ENCODE assay signal across 20 cellular contexts in the genomic region with DNA sequence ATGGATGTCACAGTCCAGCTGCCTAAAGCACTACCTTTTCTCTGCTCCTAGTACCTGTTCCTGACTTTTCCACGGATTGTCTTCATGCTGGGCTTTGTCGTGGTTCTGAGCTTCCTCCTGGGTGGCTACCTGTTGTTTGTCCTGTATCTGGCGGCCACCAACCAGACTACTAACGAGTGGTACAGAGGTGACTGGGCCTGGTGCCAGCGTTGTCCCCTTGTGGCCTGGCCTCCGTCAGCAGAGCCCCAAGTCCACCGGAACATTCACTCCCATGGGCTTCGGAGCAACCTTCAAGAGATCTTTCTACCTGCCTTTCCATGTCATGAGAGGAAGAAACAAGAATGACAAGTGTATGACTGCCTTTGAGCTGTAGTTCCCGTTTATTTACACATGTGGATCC. TPM values are rescaled to one million over a fixed set of nuclear protein-coding genes. Genes with fewer than 3 reads are reported as not detected.
DNase-seq lines count a peak whose midpoint lies in the region; ATAC-seq and TF ChIP-seq lines count a peak whose summit lies in the region.
"Had no signal": no experiment of that assay in that cellular context is flagged by ENCODE, and none has a peak within 500 bp of the region (broad histone marks: within the 10 kb centered on the region; RNA-seq: fewer than 3 reads in every experiment).

No MANE protein-coding gene starts in this region.

- no peak overlapping the region for H2BK120ac ChIP-seq in H9 (ENCODE audit: low read depth, low read length, poor library complexity, severe bottlenecking)

- no peaks in the 10 kb centered on the region for H3K9me3 Mint-ChIP-seq in T-helper 2 cell treated with Interferon-gamma antibody and Interleukin-4, amounts not matched to agents 5 μg/mL and 100 μg/mL, for 36 hours
- H3K9me3 Mint-ChIP-seq in H9, result no peaks in the 10 kb centered on the region
- no peaks in the 10 kb centered on the region for H3K9me3 Mint-ChIP-seq in activated naive CD8-positive, alpha-beta T cell treated with anti-CD3 and anti-CD28 coated beads, Interleukin-2, amount 50 U/mL, for 24 hours
- H3K9me3 Mint-ChIP-seq in nephron progenitor cell, result no peaks in the 10 kb centered on the region

- no peak overlapping the region for H2BK5ac ChIP-seq in H9 (ENCODE audit: insufficient read length, low read length)

- peaks cover 6% of the 10 kb centered on the region for H3K23me2 ChIP-seq in H9 (ENCODE audit: insufficient read length, low read depth, low read length, poor library complexity, severe bottlenecking)

- H3K9me3 ChIP-seq in H9 (ENCODE audit: control insufficient read depth, low read depth, low read length), result no peaks in the 10 kb centered on the region
- H3K9me3 ChIP-seq: gastroesophageal sphincter, tibial artery had no signal

- H3K27ac Mint-ChIP-seq in T-helper 2 cell treated with Interferon-gamma antibody and Interleukin-4, amounts not matched to agents 5 μg/mL and 100 μg/mL, for 36 hours, result peak overlapping the region; percentile 43
- H3K27ac Mint-ChIP-seq in H9, result peak overlapping the region in 1 of 3 experiments; percentile 75; a peak in 2 of 7 replicates
- H3K27ac Mint-ChIP-seq in activated naive CD8-positive, alpha-beta T cell treated with anti-CD3 and anti-CD28 coated beads, Interleukin-2, amount 50 U/mL, for 24 hours, result peak overlapping the region; percentile 37
- H3K27ac Mint-ChIP-seq in nephron progenitor cell, result no peak overlapping the region

- H4K8ac ChIP-seq in H9 (replicated peaks; ENCODE audit: insufficient read length, low read depth, low read length), result no peak overlapping the region

- no peak for ATAC-seq in activated naive CD8-positive, alpha-beta T cell treated with anti-CD3 and anti-CD28 coated beads, Interleukin-2, amount 50 U/mL, for 24 hours
- no peak for ATAC-seq in HG03432 (IDR thresholded peaks at IDR 0.05; ENCODE audit: unreplicated experiment)
- ATAC-seq: gastroesophageal sphincter had no signal

- no peak overlapping the region for H3T11ph ChIP-seq in H9 (ENCODE audit: low read length)

- no peak overlapping the region for H3K4ac ChIP-seq in H9 (ENCODE audit: low read depth, low read length)

- H3K9ac ChIP-seq in H9 (ENCODE audit: extremely low read depth, insufficient read length, low read length), result no peak overlapping the region

- DNase-seq in T-helper 2 cell treated with Interferon-gamma antibody and Interleukin-4, amounts not matched to agents 5 μg/mL and 100 μg/mL, for 36 hours (ENCODE audit: low spot score), result no peak
- DNase-seq in T-helper 2 cell (no peak), H9 (no peak), nephron progenitor cell (no peak), dermis blood vessel endothelial cell (no peak), KG1 (lab: John Stamatoyannopoulos, UW) (no peak)
- no peak for DNase-seq in activated naive CD8-positive, alpha-beta T cell treated with anti-CD3 and anti-CD28 coated beads, Interleukin-2, amount 50 U/mL, for 24 hours
- DNase-seq: activated CD8-positive, alpha-beta memory T cell treated with anti-CD3 and anti-CD28 coated beads for 24 hours; activated gamma-delta T cell treated with Interleukin-2 at 50 U/mL for 16 hours; brain microvascular endothelial cell; DMS79; dorsolateral prefrontal cortex; NCI-H1436 treated with DMSO at 0.1 percent for 48 hours; NCI-H226; stimulated activated CD4-positive, alpha-beta T cell treated with anti-CD3 and anti-CD28 coated beads, Interleukin-12 subunit alpha, Interleukin-12 subunit beta, amount 100 ng/mL, for 4 hours; tibial artery had no signal

- H3K36me3 Mint-ChIP-seq in T-helper 2 cell treated with Interferon-gamma antibody and Interleukin-4, amounts not matched to agents 5 μg/mL and 100 μg/mL, for 36 hours (ENCODE audit: low read depth), result peaks cover 36% of the 10 kb centered on the region
- H3K36me3 Mint-ChIP-seq in H9 (ENCODE audit: insufficient read depth in 1 of 3, low read depth in 3 of 3) (peaks cover 24 to 73% (median 62%) of the 10 kb centered on the region in 3 experiments), nephron progenitor cell (ENCODE audit: low read depth) (peaks cover 53% of the 10 kb centered on the region)
- H3K36me3 Mint-ChIP-seq in activated naive CD8-positive, alpha-beta T cell treated with anti-CD3 and anti-CD28 coated beads, Interleukin-2, amount 50 U/mL, for 24 hours (ENCODE audit: low read depth), result peaks cover 38% of the 10 kb centered on the region

- H4K5ac ChIP-seq in H9 (ENCODE audit: insufficient read length, low read depth, low read length), result no peak overlapping the region

- H3K79me2 ChIP-seq in H9 (ENCODE audit: insufficient read depth, low read length), result no peaks in the 10 kb centered on the region

- no peak overlapping the region for H3K56ac ChIP-seq in H9 (ENCODE audit: insufficient read length, low read depth, low read length)

- H3K14ac ChIP-seq in H9 (ENCODE audit: insufficient read depth, low read length), result no peak overlapping the region

- H2AFZ ChIP-seq in H9 (ENCODE audit: low read length), result no peak overlapping the region

- H3K79me1 ChIP-seq in H9 (ENCODE audit: insufficient read depth, low read depth, low read length, poor library complexity, severe bottlenecking), result no peaks in the 10 kb centered on the region

- no peak overlapping the region for H2BK15ac ChIP-seq in H9 (ENCODE audit: low read depth, low read length)

- H3K23ac ChIP-seq in H9 (ENCODE audit: insufficient read length, low read depth, low read length), result no peak overlapping the region

- H2BK20ac ChIP-seq in H9 (ENCODE audit: low read depth, low read length, poor library complexity, severe bottlenecking), result no peak overlapping the region

- H3K4me1 ChIP-seq in H9 (ENCODE audit: insufficient read depth, low read length), result no peaks in the 10 kb centered on the region

- no peaks in the 10 kb centered on the region for H3K27me3 Mint-ChIP-seq in T-helper 2 cell treated with Interferon-gamma antibody and Interleukin-4, amounts not matched to agents 5 μg/mL and 100 μg/mL, for 36 hours (ENCODE audit: low read depth)
- H3K27me3 Mint-ChIP-seq in H9 (ENCODE audit: low read depth), result no peaks in the 10 kb centered on the region
- H3K27me3 Mint-ChIP-seq in activated naive CD8-positive, alpha-beta T cell treated with anti-CD3 and anti-CD28 coated beads, Interleukin-2, amount 50 U/mL, for 24 hours, result no peaks in the 10 kb centered on the region
- H3K27me3 Mint-ChIP-seq in nephron progenitor cell (ENCODE audit: low read depth, poor library complexity), result no peaks in the 10 kb centered on the region

- no peak overlapping the region for H3K27ac ChIP-seq in H9 (ENCODE audit: insufficient read length, low read depth, low read length)
- H3K27ac ChIP-seq: brain microvascular endothelial cell had no signal

- H3K18ac ChIP-seq in H9 (ENCODE audit: insufficient read length, low read depth, low read length), result no peak overlapping the region

- no peak overlapping the region for H4K91ac ChIP-seq in H9 (ENCODE audit: insufficient read length, low read depth, low read length)

- H3K4me3 Mint-ChIP-seq in T-helper 2 cell treated with Interferon-gamma antibody and Interleukin-4, amounts not matched to agents 5 μg/mL and 100 μg/mL, for 36 hours, result peak overlapping the region; percentile 54
- H3K4me3 Mint-ChIP-seq in H9 (peak overlapping the region; percentile 5 to 62; a peak in 2 of 5 replicates), nephron progenitor cell (peak overlapping the region; percentile 78)
- peak overlapping the region; percentile 45 for H3K4me3 Mint-ChIP-seq in activated naive CD8-positive, alpha-beta T cell treated with anti-CD3 and anti-CD28 coated beads, Interleukin-2, amount 50 U/mL, for 24 hours

- no peaks in the 10 kb centered on the region for H3K27me3 ChIP-seq in H9 (ENCODE audit: insufficient read depth, low read length)
- H3K27me3 ChIP-seq: BLaER1 treated with 17β-estradiol and CSF1 and Interleukin-3, amounts not matched to agents 10 nM and 100 nM; brain microvascular endothelial cell; dorsolateral prefrontal cortex; gastroesophageal sphincter; tibial artery had no signal

- no CpG with 5 or more reads among the region's 9 CpGs for WGBS in H9 (ENCODE audit: extremely low coverage, insufficient read length, low lambda C conversion rate)

- H4K20me1 ChIP-seq in H9 (ENCODE audit: control insufficient read depth, insufficient read depth, insufficient read length), result no peaks in the 10 kb centered on the region

- no peak overlapping the region for H2BK12ac ChIP-seq in H9 (ENCODE audit: insufficient read length, low read depth, low read length)

- TF ChIP-seq CTCF in H9 (conservative IDR thresholded peaks at IDR 0.05), result no peak
- no peak for TF ChIP-seq CTCF in nephron progenitor cell (IDR thresholded peaks at IDR 0.05)

- H3K4me1 Mint-ChIP-seq in T-helper 2 cell treated with Interferon-gamma antibody and Interleukin-4, amounts not matched to agents 5 μg/mL and 100 μg/mL, for 36 hours (ENCODE audit: low read depth), result peaks cover 7% of the 10 kb centered on the region
- peaks cover 9 to 10% of the 10 kb centered on the region in 2 experiments for H3K4me1 Mint-ChIP-seq in H9
- H3K4me1 Mint-ChIP-seq in activated naive CD8-positive, alpha-beta T cell treated with anti-CD3 and anti-CD28 coated beads, Interleukin-2, amount 50 U/mL, for 24 hours, result peaks cover 14% of the 10 kb centered on the region
- peaks cover 18% of the 10 kb centered on the region for H3K4me1 Mint-ChIP-seq in nephron progenitor cell

- no peak overlapping the region for H3K4me2 ChIP-seq in H9 (ENCODE audit: insufficient read depth, insufficient read length, low read length)

- H2AK5ac ChIP-seq in H9 (ENCODE audit: insufficient read length, low read length), result no peak overlapping the region

RNA-seq across cellular contexts. Expression of a gene that starts 1.3 kb away (rescaled TPM):
- total RNA-seq in H9 (2021) (41.9 and 42.9 TPM in 2 replicates), dermis blood vessel endothelial cell (13.1 and 14.5 TPM in 2 replicates)

RNA-seq across cellular contexts. Expression of a gene that starts 11.3 kb away (rescaled TPM):
- total RNA-seq in H9 (2021), result 58.9 and 62.0 TPM in 2 replicates
- 37.1 and 49.2 TPM in 2 replicates for total RNA-seq in dermis blood vessel endothelial cell

RNA-seq across cellular contexts. Expression of a gene that starts 26.8 kb away (rescaled TPM):
- 9.3 and 9.6 TPM in 2 replicates for total RNA-seq in H9 (2021)
- total RNA-seq in dermis blood vessel endothelial cell, result 0.93 and 1.0 TPM in 2 replicates

RNA-seq across cellular contexts. Expression of a gene that starts 37.3 kb away (rescaled TPM):
- total RNA-seq in H9 (2021), result 1.7 TPM in 2 replicates
- total RNA-seq in dermis blood vessel endothelial cell, result 0.05 TPM in 1 of 2 replicates, not detected in the other
- total RNA-seq: H4 had no signal

RNA-seq across cellular contexts. Expression of a gene that starts 48.6 kb away (rescaled TPM):
- total RNA-seq in H9 (2021) (22.2 and 23.4 TPM in 2 replicates), dermis blood vessel endothelial cell (18.4 and 25.9 TPM in 2 replicates)
